ENCODE assay signal across 12 cellular contexts in genomic region chr6:108164815-108165706, GRCh38. TPM values are rescaled to one million over a fixed set of nuclear protein-coding genes. Genes with fewer than 3 reads are reported as not detected.
DNase-seq lines count a peak whose midpoint lies in the region; ATAC-seq and TF ChIP-seq lines count a peak whose summit lies in the region.
"Had no signal": no experiment of that assay in that cellular context is flagged by ENCODE, and none has a peak within 500 bp of the region (broad histone marks: within the 10 kb centered on the region; RNA-seq: fewer than 3 reads in every experiment).

No MANE protein-coding gene starts in this region.

- peaks cover 28% of the 10 kb centered on the region for H3K4me1 Mint-ChIP-seq in activated CD8-positive, alpha-beta T cell treated with anti-CD3 and anti-CD28 coated beads, Interleukin-2, amount 10 ng/mL, durations not matched to agents 7 days and 5 days (ENCODE audit: low read depth)
- peaks cover 43% of the 10 kb centered on the region for H3K4me1 Mint-ChIP-seq in activated CD8-positive, alpha-beta T cell treated with anti-CD3 and anti-CD28 coated beads for 36 hours (ENCODE audit: low read depth)

- CTCF ChIA-PET in activated CD8-positive, alpha-beta T cell treated with anti-CD3 and anti-CD28 coated beads, Interleukin-2, amount 10 ng/mL, durations not matched to agents 7 days and 5 days (lab: Charles Lee): interaction anchor here (1.1 kb wide), 1 partner anchor 15 kb away, joined by 4 read pairs; no protein-coding TSS in a partner anchor
- CTCF ChIA-PET in activated CD8-positive, alpha-beta T cell treated with anti-CD3 and anti-CD28 coated beads for 36 hours (lab: Charles Lee): interaction anchor here (0.7 to 1.6 kb wide), 7 partner anchors 9 to 127 kb away, joined by 3 to 5 read pairs (median 4); no protein-coding TSS in a partner anchor

- DNase-seq in activated CD8-positive, alpha-beta T cell treated with anti-CD3 and anti-CD28 coated beads, Interleukin-2, amount 10 ng/mL, durations not matched to agents 7 days and 5 days: no peak
- no peak for DNase-seq in activated CD8-positive, alpha-beta T cell treated with anti-CD3 and anti-CD28 coated beads for 36 hours
- DNase-seq in NCI-H82 treated with DMSO at 0.1 percent for 48 hours (lab: John Stamatoyannopoulos, UW; ENCODE audit: unreplicated experiment) (peak; percentile 17), esophagus squamous epithelium (lab: John Stamatoyannopoulos, UW) (no peak), gastrocnemius medialis (no peak), posterior cingulate gyrus (no peak), Karpas-422 (no peak)
- DNase-seq: cortex of kidney, NCI-H2029 had no signal

- H3K4me3 Mint-ChIP-seq in activated CD8-positive, alpha-beta T cell treated with anti-CD3 and anti-CD28 coated beads, Interleukin-2, amount 10 ng/mL, durations not matched to agents 7 days and 5 days: peak overlapping the region; percentile 21
- no peak overlapping the region for H3K4me3 Mint-ChIP-seq in activated CD8-positive, alpha-beta T cell treated with anti-CD3 and anti-CD28 coated beads for 36 hours

- H3K27ac ChIP-seq in esophagus squamous epithelium: no peak overlapping the region
- H3K27ac ChIP-seq in gastrocnemius medialis: no peak overlapping the region
- no peak overlapping the region for H3K27ac ChIP-seq in Karpas-422 (ENCODE audit: low read length)

- no peaks in the 10 kb centered on the region for H3K9me3 Mint-ChIP-seq in activated CD8-positive, alpha-beta T cell treated with anti-CD3 and anti-CD28 coated beads, Interleukin-2, amount 10 ng/mL, durations not matched to agents 7 days and 5 days (ENCODE audit: insufficient read depth)
- H3K9me3 Mint-ChIP-seq in activated CD8-positive, alpha-beta T cell treated with anti-CD3 and anti-CD28 coated beads for 36 hours: no peaks in the 10 kb centered on the region

- no peaks in the 10 kb centered on the region for H3K79me2 ChIP-seq in Karpas-422 (ENCODE audit: low read length)

- ATAC-seq in activated CD8-positive, alpha-beta T cell treated with anti-CD3 and anti-CD28 coated beads, Interleukin-2, amount 10 ng/mL, durations not matched to agents 7 days and 5 days: no peak
- ATAC-seq in activated CD8-positive, alpha-beta T cell treated with anti-CD3 and anti-CD28 coated beads for 36 hours: no peak
- ATAC-seq in gastrocnemius medialis (no peak), GM18873 (IDR thresholded peaks at IDR 0.05; ENCODE audit: low FRiP score, unreplicated experiment) (no peak)
- ATAC-seq: HCT116 had no signal

- H3K27me3 ChIP-seq in esophagus squamous epithelium: peaks cover 50 to 100% (median 82%) of the 10 kb centered on the region in 4 donors
- H3K27me3 ChIP-seq in gastrocnemius medialis: peaks cover 98 to 100% (median 100%) of the 10 kb centered on the region in 3 donors
- no peaks in the 10 kb centered on the region for H3K27me3 ChIP-seq in Karpas-422 (ENCODE audit: low read length)

- no peak for TF ChIP-seq CTCF in activated CD8-positive, alpha-beta T cell treated with anti-CD3 and anti-CD28 coated beads for 36 hours (IDR thresholded peaks at IDR 0.05)
- no peak for TF ChIP-seq CTCF in esophagus squamous epithelium (IDR thresholded peaks at IDR 0.05)
- no peak for TF ChIP-seq CTCF in gastrocnemius medialis (IDR thresholded peaks at IDR 0.05 in 4 of 5, conservative IDR thresholded peaks at IDR 0.05 in 1 of 5)

- H3K4me3 ChIP-seq in esophagus squamous epithelium (peak overlapping the region in 3 of 4 donors; percentile 5 to 53 (median 23)), gastrocnemius medialis (peak overlapping the region; percentile 11 to 47 (median 25)), Karpas-422 (ENCODE audit: low read length) (no peak overlapping the region)

- no peaks in the 10 kb centered on the region for H3K9me2 ChIP-seq in Karpas-422 (replicated peaks; ENCODE audit: insufficient read depth, low read length)

- H3K36me3 Mint-ChIP-seq in activated CD8-positive, alpha-beta T cell treated with anti-CD3 and anti-CD28 coated beads, Interleukin-2, amount 10 ng/mL, durations not matched to agents 7 days and 5 days (ENCODE audit: low read depth): peaks cover 11% of the 10 kb centered on the region
- H3K36me3 Mint-ChIP-seq in activated CD8-positive, alpha-beta T cell treated with anti-CD3 and anti-CD28 coated beads for 36 hours (ENCODE audit: low read depth): no peaks in the 10 kb centered on the region

- WGBS in esophagus squamous epithelium, 2 donors: 14 to 31% methylated on average over 3 to 17 of the region's 69 CpGs

- in situ Hi-C loops in gastrocnemius medialis (cut with MboI; ENCODE audit: low sequenced_read_pairs in 4 of 4): no loop called here

- H3K4me2 ChIP-seq in Karpas-422 (ENCODE audit: low read depth, low read length, poor library complexity, severe bottlenecking): no peak overlapping the region

- H3K9ac ChIP-seq in Karpas-422 (ENCODE audit: low read length): no peak overlapping the region

- intact Hi-C loops in activated CD8-positive, alpha-beta T cell treated with anti-CD3 and anti-CD28 coated beads for 36 hours (cut with micrococcal nuclease): loop anchor here (10.0 kb wide), 1 partner anchor 330 kb away; no protein-coding TSS in a partner anchor
- intact Hi-C loops in esophagus squamous epithelium (cut with DNase I) (no loop called here), gastrocnemius medialis (cut with DNase I; ENCODE audit: low total_unique reads) (no loop called here), posterior cingulate gyrus (cut with DNase I) (loop anchor here (5.0 kb wide), 1 partner anchor 48 kb away; no protein-coding TSS in a partner anchor)

- no peaks in the 10 kb centered on the region for H3K36me3 ChIP-seq in esophagus squamous epithelium
- no peaks in the 10 kb centered on the region for H3K36me3 ChIP-seq in gastrocnemius medialis
- no peaks in the 10 kb centered on the region for H3K36me3 ChIP-seq in Karpas-422 (ENCODE audit: insufficient read depth, low read length)

- no peak overlapping the region for H2AFZ ChIP-seq in Karpas-422 (ENCODE audit: low read length)

- POLR2A ChIA-PET in activated CD8-positive, alpha-beta T cell treated with anti-CD3 and anti-CD28 coated beads, Interleukin-2, amount 10 ng/mL, durations not matched to agents 7 days and 5 days (lab: Charles Lee): interaction anchor here (0.8 kb wide), 1 partner anchor 9 kb away, joined by 3 read pairs; no protein-coding TSS in a partner anchor
- POLR2A ChIA-PET in activated CD8-positive, alpha-beta T cell treated with anti-CD3 and anti-CD28 coated beads for 36 hours (lab: Charles Lee): interaction anchor here (0.6 to 1.7 kb wide), 3 partner anchors 9 to 118 kb away, joined by 3 to 4 read pairs (median 3); no protein-coding TSS in a partner anchor

- H3K4me1 ChIP-seq in esophagus squamous epithelium (peaks cover 46 to 72% (median 56%) of the 10 kb centered on the region in 3 donors), gastrocnemius medialis (peaks cover 20 to 43% of the 10 kb centered on the region in 2 donors), Karpas-422 (ENCODE audit: low read length) (peaks cover 9% of the 10 kb centered on the region)

- H4K20me1 ChIP-seq in Karpas-422 (ENCODE audit: insufficient read depth, low read depth, low read length): no peaks in the 10 kb centered on the region

- TF ChIP-seq POLR2A in esophagus squamous epithelium (IDR thresholded peaks at IDR 0.05) (no peak), gastrocnemius medialis (IDR thresholded peaks at IDR 0.05) (no peak)

- peak overlapping the region; percentile 64 for H3K27ac Mint-ChIP-seq in activated CD8-positive, alpha-beta T cell treated with anti-CD3 and anti-CD28 coated beads, Interleukin-2, amount 10 ng/mL, durations not matched to agents 7 days and 5 days
- no peak overlapping the region for H3K27ac Mint-ChIP-seq in activated CD8-positive, alpha-beta T cell treated with anti-CD3 and anti-CD28 coated beads for 36 hours
- H3K27ac Mint-ChIP-seq: progenitor cell of endocrine pancreas had no signal

- H3K9me3 ChIP-seq in esophagus squamous epithelium (no peaks in the 10 kb centered on the region), gastrocnemius medialis (no peaks in the 10 kb centered on the region), Karpas-422 (ENCODE audit: low read length) (no peaks in the 10 kb centered on the region)

- peaks cover 87% of the 10 kb centered on the region for H3K27me3 Mint-ChIP-seq in activated CD8-positive, alpha-beta T cell treated with anti-CD3 and anti-CD28 coated beads, Interleukin-2, amount 10 ng/mL, durations not matched to agents 7 days and 5 days (ENCODE audit: low read depth)
- H3K27me3 Mint-ChIP-seq in activated CD8-positive, alpha-beta T cell treated with anti-CD3 and anti-CD28 coated beads for 36 hours: peaks cover 90% of the 10 kb centered on the region

RNA-seq across cellular contexts. Expression of gene NR2E1, which starts 0.8 kb away (rescaled TPM):
- total RNA-seq in activated CD8-positive, alpha-beta T cell treated with anti-CD3 and anti-CD28 coated beads, Interleukin-2, amount 10 ng/mL, durations not matched to agents 7 days and 5 days: not detected
- total RNA-seq in activated CD8-positive, alpha-beta T cell treated with anti-CD3 and anti-CD28 coated beads for 36 hours: not detected
- total RNA-seq in esophagus squamous epithelium: not detected
- not detected for total RNA-seq in gastrocnemius medialis
- not detected in 2 replicates for total RNA-seq in Karpas-422 (2014; rRNA removed; shearing (Covaris generic); ENCODE audit: low replicate concordance)
- total RNA-seq: progenitor cell of endocrine pancreas had no signal

Comparison
In these comparisons a context has a peak if more than half of its experiments do, and no peak if none do; other contexts are left out.
1. intact Hi-C loops: an anchor here in activated CD8-positive, alpha-beta T cell treated with anti-CD3 and anti-CD28 coated beads for 36 hours (10.0 kb wide) and posterior cingulate gyrus (5.0 kb wide); none called in esophagus squamous epithelium and gastrocnemius medialis.